ENCODE assay signal across 20 cellular contexts in genomic region chr9:128823903-128824406, GRCh38.
"Had no signal": no experiment of that assay in that cellular context is flagged by ENCODE, and none has a peak within 500 bp of the region (broad histone marks: within the 10 kb centered on the region; RNA-seq: fewer than 3 reads in every experiment).

No MANE protein-coding gene starts in this region.

- H3K27me3 ChIP-seq: adrenal gland had no signal

- H3K4me3 Mint-ChIP-seq: activated CD4-positive, alpha-beta memory T cell treated with anti-CD3 and anti-CD28 coated beads for 36 hours; activated CD4-positive, alpha-beta T cell treated with anti-CD3 and anti-CD28 coated beads for 36 hours; stimulated activated naive CD8-positive, alpha-beta T cell treated with anti-CD3 and anti-CD28 coated beads, Interleukin-15, amount 100 ng/mL, for 72 hours; T-helper 2 cell treated with Interferon-gamma antibody and Interleukin-4, amounts not matched to agents 5 μg/mL and 100 μg/mL, for 36 hours; WTC11 had no signal

- H3K27ac Mint-ChIP-seq: activated CD4-positive, alpha-beta memory T cell treated with anti-CD3 and anti-CD28 coated beads for 36 hours; activated CD4-positive, alpha-beta T cell treated with anti-CD3 and anti-CD28 coated beads for 36 hours; T-helper 2 cell treated with Interferon-gamma antibody and Interleukin-4, amounts not matched to agents 5 μg/mL and 100 μg/mL, for 36 hours; WTC11 had no signal

- H3K9me3 Mint-ChIP-seq: activated CD4-positive, alpha-beta memory T cell treated with anti-CD3 and anti-CD28 coated beads for 36 hours; naive thymus-derived CD8-positive, alpha-beta T cell; stimulated activated naive CD8-positive, alpha-beta T cell treated with anti-CD3 and anti-CD28 coated beads, Interleukin-15, amount 100 ng/mL, for 72 hours; T-helper 2 cell treated with Interferon-gamma antibody and Interleukin-4, amounts not matched to agents 5 μg/mL and 100 μg/mL, for 36 hours; WTC11 had no signal

- ATAC-seq: activated CD4-positive, alpha-beta T cell treated with anti-CD3 and anti-CD28 coated beads for 36 hours; left cardiac atrium; lower lobe of right lung; naive thymus-derived CD8-positive, alpha-beta T cell; stimulated activated naive CD8-positive, alpha-beta T cell treated with anti-CD3 and anti-CD28 coated beads, Interleukin-15, amount 100 ng/mL, for 72 hours; WTC11 had no signal

- H3K9me3 ChIP-seq: adrenal gland, lower lobe of right lung, neutrophil had no signal

- H3K27me3 Mint-ChIP-seq: activated CD4-positive, alpha-beta memory T cell treated with anti-CD3 and anti-CD28 coated beads for 36 hours; activated CD4-positive, alpha-beta T cell treated with anti-CD3 and anti-CD28 coated beads for 36 hours; naive thymus-derived CD8-positive, alpha-beta T cell; stimulated activated naive CD8-positive, alpha-beta T cell treated with anti-CD3 and anti-CD28 coated beads, Interleukin-15, amount 100 ng/mL, for 72 hours had no signal

- H3K4me3 ChIP-seq: adrenal gland, lower lobe of right lung had no signal

- DNase-seq: activated CD4-positive, alpha-beta memory T cell treated with anti-CD3 and anti-CD28 coated beads for 36 hours; activated CD4-positive, alpha-beta T cell treated with anti-CD3 and anti-CD28 coated beads for 36 hours; activated effector memory CD4-positive, alpha-beta T cell treated with anti-CD3 and anti-CD28 coated beads, Interleukin-2, amount 50 U/mL, for 16 hours; activated naive CD4-positive, alpha-beta T cell treated with anti-CD3 and anti-CD28 coated beads, Interleukin-2, amount 50 U/mL, for 16 hours; activated T-cell treated with anti-CD3 and anti-CD28 coated beads, Interleukin-2, amount 50 U/mL, for 1 hour; adrenal gland; dermis blood vessel endothelial cell; effector memory CD4-positive, alpha-beta T cell; foreskin fibroblast; left cardiac atrium; lower lobe of right lung; naive thymus-derived CD8-positive, alpha-beta T cell; retina; stimulated activated CD4-positive, alpha-beta T cell treated with anti-CD3 and anti-CD28 coated beads, Interleukin-1b, Interleukin-23, amount 100 ng/mL, for 48 hours; stimulated activated naive CD8-positive, alpha-beta T cell treated with anti-CD3 and anti-CD28 coated beads, Interleukin-15, amount 100 ng/mL, for 72 hours; trophoblast cell had no signal

- H3K27ac ChIP-seq: adrenal gland, epithelial cell of prostate, lower lobe of right lung, neutrophil had no signal
